ENCODE assay signal across 16 cellular contexts in genomic region chr11:134639586-134640330, GRCh38.
DNase-seq lines count a peak whose midpoint lies in the region; TF ChIP-seq lines count a peak whose summit lies in the region.
"Had no signal": no experiment of that assay in that cellular context is flagged by ENCODE, and none has a peak within 500 bp of the region (broad histone marks: within the 10 kb centered on the region; RNA-seq: fewer than 3 reads in every experiment).

No MANE protein-coding gene starts in this region.

- DNase-seq in LoVo (ENCODE audit: low spot score) (peak; percentile 25), RWPE1 (ENCODE audit: low spot score) (peak; percentile 50), islet precursor cell (peak; percentile 45), type B pancreatic cell (ENCODE audit: extremely low spot score, unreplicated experiment) (peak; percentile 48), trophoblast cell (no peak), tibial artery (no peak), DMS53 (lab: John Stamatoyannopoulos, UW) (no peak)
- DNase-seq: C1 segment of cervical spinal cord; effector CD4-positive, alpha-beta T cell; Karpas-422; NCI-H2081 treated with DMSO at 0.1 percent for 48 hours; stimulated activated naive CD4-positive, alpha-beta T cell had no signal

- no peaks in the 10 kb centered on the region for H3K9me3 Mint-ChIP-seq in type B pancreatic cell
- H3K9me3 Mint-ChIP-seq: activated naive CD4-positive, alpha-beta T cell treated with anti-CD3 and anti-CD28 coated beads, Interleukin-2, amount 50 U/mL, for 72 hours; brain had no signal

- no peak overlapping the region for H3K14ac ChIP-seq in trophoblast cell (ENCODE audit: low read length)

- intact Hi-C loops in tibial artery (cut with DNase I; ENCODE audit: low total_unique reads) = no loop called here

- H3K4me3 ChIP-seq in trophoblast cell (ENCODE audit: low read depth, low read length) (no peak overlapping the region), tibial artery (no peak overlapping the region)
- H3K4me3 ChIP-seq: GM12878 had no signal

- no peak overlapping the region for H3K4me3 Mint-ChIP-seq in type B pancreatic cell

- no peaks in the 10 kb centered on the region for H3K36me3 Mint-ChIP-seq in type B pancreatic cell
- H3K36me3 Mint-ChIP-seq: activated naive CD4-positive, alpha-beta T cell treated with anti-CD3 and anti-CD28 coated beads, Interleukin-2, amount 50 U/mL, for 72 hours; brain had no signal

- no peaks in the 10 kb centered on the region for H3K9me3 ChIP-seq in trophoblast cell (ENCODE audit: insufficient read depth, low read depth, low read length)
- no peaks in the 10 kb centered on the region for H3K9me3 ChIP-seq in tibial artery

- no peaks in the 10 kb centered on the region for H3K36me3 ChIP-seq in trophoblast cell (ENCODE audit: control insufficient read depth in 1 of 2, insufficient read depth in 2 of 2, low read length in 2 of 2)
- no peaks in the 10 kb centered on the region for H3K36me3 ChIP-seq in tibial artery

- no peak overlapping the region for H2BK5ac ChIP-seq in trophoblast cell (ENCODE audit: low read depth, low read length, poor library complexity)

- H2BK12ac ChIP-seq in trophoblast cell (ENCODE audit: low read length) = no peak overlapping the region

- H3K27me3 Mint-ChIP-seq in type B pancreatic cell = peaks cover 49% of the 10 kb centered on the region

- CTCF ChIA-PET in RWPE1 (lab: Yijun Ruan, JAX) = no interaction called here

- POLR2A ChIA-PET in RWPE1 (lab: Yijun Ruan, JAX; ENCODE audit: low non-redundant PET) = no interaction called here

- no peak overlapping the region for H3K27ac ChIP-seq in RWPE1
- H3K27ac ChIP-seq in trophoblast cell (ENCODE audit: low read depth, low read length) = no peak overlapping the region
- no peak overlapping the region for H3K27ac ChIP-seq in tibial artery
- H3K27ac ChIP-seq: HL-60 had no signal

- H3K4me1 Mint-ChIP-seq in type B pancreatic cell (ENCODE audit: unreplicated experiment) = peaks cover 29% of the 10 kb centered on the region

- no peak for TF ChIP-seq CTCF in RWPE1 (conservative IDR thresholded peaks at IDR 0.05; ENCODE audit: low read depth)
- TF ChIP-seq CTCF in type B pancreatic cell (conservative IDR thresholded peaks at IDR 0.05) = no peak
- TF ChIP-seq CTCF in tibial artery (IDR thresholded peaks at IDR 0.05) = no peak

- no peak overlapping the region for H2BK120ac ChIP-seq in trophoblast cell (ENCODE audit: insufficient read depth, low read length, poor library complexity)

- H4K12ac ChIP-seq in trophoblast cell (ENCODE audit: low read depth, low read length) = no peak overlapping the region

- no peak overlapping the region for H4K91ac ChIP-seq in trophoblast cell (ENCODE audit: low read depth, low read length)

- no peaks in the 10 kb centered on the region for H3K79me2 ChIP-seq in trophoblast cell (ENCODE audit: control insufficient read depth, insufficient read depth, low read length, poor library complexity)

- no peak overlapping the region for H3K9ac ChIP-seq in trophoblast cell (ENCODE audit: low read length)

- no peak overlapping the region for H3K23ac ChIP-seq in trophoblast cell (ENCODE audit: low read length)

- peaks cover 7% of the 10 kb centered on the region for H3K79me1 ChIP-seq in trophoblast cell (ENCODE audit: low read length)

- no peak overlapping the region for H2AK5ac ChIP-seq in trophoblast cell (ENCODE audit: low read length)

- no peak overlapping the region for H3K18ac ChIP-seq in trophoblast cell (ENCODE audit: low read length)

- H3K4me2 ChIP-seq in trophoblast cell (ENCODE audit: low read length) = no peak overlapping the region

- no peak overlapping the region for H3K27ac Mint-ChIP-seq in type B pancreatic cell

- H2AFZ ChIP-seq in trophoblast cell (ENCODE audit: insufficient read depth, low read length, poor library complexity) = no peak overlapping the region

- H3K27me3 ChIP-seq in trophoblast cell (ENCODE audit: insufficient read depth, low read length) = no peaks in the 10 kb centered on the region
- H3K27me3 ChIP-seq in tibial artery = peaks cover 0 to 12% of the 10 kb centered on the region in 2 donors

- H3K4me1 ChIP-seq in trophoblast cell (ENCODE audit: control insufficient read depth in 1 of 2, insufficient read depth in 2 of 2, low read length in 2 of 2) (peaks cover 16 to 18% of the 10 kb centered on the region in 2 experiments), tibial artery (no peaks in the 10 kb centered on the region)

- no CpG with 5 or more reads among the region's 15 CpGs for WGBS in trophoblast cell (ENCODE audit: extremely low coverage, insufficient coverage, insufficient read length)

- no peak overlapping the region for H4K8ac ChIP-seq in trophoblast cell (ENCODE audit: low read depth, low read length)

- H3K4ac ChIP-seq in trophoblast cell (ENCODE audit: low read depth, low read length) = no peak overlapping the region

Comparison
In these comparisons a context has a peak if more than half of its experiments do, and no peak if none do; other contexts are left out.
1. DNase-seq: peak in LoVo (single experiment), RWPE1 (single experiment), islet precursor cell (single experiment) and type B pancreatic cell (single experiment); none in trophoblast cell (0 of 2), tibial artery (0 of 2) and DMS53 (single experiment).